1 cellular context compared by ENCODE assay signal in the genomic region with DNA sequence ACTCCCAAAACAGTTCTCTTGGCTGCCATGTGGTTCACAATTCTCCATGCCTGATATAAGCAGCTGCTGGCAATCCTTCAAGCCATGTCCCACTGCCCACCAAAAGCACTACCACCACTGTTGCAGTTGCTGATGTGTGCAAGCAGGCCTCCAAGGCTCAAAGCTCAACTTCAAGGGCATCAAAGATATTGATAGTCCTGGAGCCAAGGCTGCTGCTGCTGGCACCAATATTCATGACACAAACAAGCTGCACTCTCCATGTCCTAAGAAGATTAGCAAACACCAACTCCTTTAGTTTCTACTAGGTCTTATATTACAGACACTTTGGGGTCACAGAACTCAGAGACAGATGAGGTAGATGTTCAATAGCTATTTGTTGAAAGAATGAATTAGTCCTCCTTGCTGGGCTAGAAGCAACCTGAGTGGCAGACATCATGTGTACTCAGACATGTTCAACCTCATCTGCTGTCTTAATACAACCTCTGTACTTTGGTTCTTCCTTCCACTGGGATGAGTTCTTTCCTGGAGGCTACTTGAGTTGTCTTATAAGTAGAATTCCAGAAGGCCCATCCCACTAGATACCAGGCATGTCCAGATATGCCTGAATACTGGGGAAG.
A peak's percentile ranks its signal among the peaks of the same experiment; 100 is the strongest.
TF ChIP-seq lines count a peak whose summit lies in the region.

No MANE protein-coding gene starts in this region.

TF ChIP-seq in HepG2, 621 proteins besides CTCF, POLR2A, EP300 and RAD21 (continued from another document and continues in another):
- TF ChIP-seq, protein P1, sequence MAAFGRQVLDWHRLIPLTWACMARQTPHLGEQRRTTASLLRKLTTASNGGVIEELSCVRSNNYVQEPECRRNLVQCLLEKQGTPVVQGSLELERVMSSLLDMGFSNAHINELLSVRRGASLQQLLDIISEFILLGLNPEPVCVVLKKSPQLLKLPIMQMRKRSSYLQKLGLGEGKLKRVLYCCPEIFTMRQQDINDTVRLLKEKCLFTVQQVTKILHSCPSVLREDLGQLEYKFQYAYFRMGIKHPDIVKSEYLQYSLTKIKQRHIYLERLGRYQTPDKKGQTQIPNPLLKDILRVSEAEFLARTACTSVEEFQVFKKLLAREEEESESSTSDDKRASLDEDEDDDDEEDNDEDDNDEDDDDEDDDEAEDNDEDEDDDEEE (CRISPR knock-in tag; IDR thresholded peaks at IDR 0.05), result no peak
- TF ChIP-seq FOXK1 (CRISPR knock-in tag; IDR thresholded peaks at IDR 0.05; ENCODE audit: borderline replicate concordance, low read depth) (peak; percentile 73; the same call in 1 of the 2 replicates), HDAC2 (CRISPR knock-in tag; IDR thresholded peaks at IDR 0.05) (peak; percentile 95), MYC (CRISPR knock-in tag; IDR thresholded peaks at IDR 0.05; ENCODE audit: borderline replicate concordance) (no peak), ZSCAN9 (CRISPR knock-in tag; IDR thresholded peaks at IDR 0.05; ENCODE audit: borderline replicate concordance) (0 out of 2 replicates have a peak, but pooled peaks have one; percentile 33), CAMTA2 (CRISPR knock-in tag; IDR thresholded peaks at IDR 0.05; ENCODE audit: borderline replicate concordance) (no peak), ZNF674 (CRISPR knock-in tag; IDR thresholded peaks at IDR 0.05; ENCODE audit: low read depth) (no peak), ZNF724P (CRISPR knock-in tag; IDR thresholded peaks at IDR 0.05; ENCODE audit: borderline replicate concordance) (no peak), TBP (CRISPR knock-in tag; IDR thresholded peaks at IDR 0.05) (no peak), ZNF235 (CRISPR knock-in tag; IDR thresholded peaks at IDR 0.05; ENCODE audit: borderline replicate concordance) (no peak), RBM39 (IDR thresholded peaks at IDR 0.05; ENCODE audit: low read depth, low read length, poor library complexity, severe bottlenecking) (no peak), NFKBIZ (CRISPR knock-in tag; IDR thresholded peaks at IDR 0.05) (0 out of 2 replicates have a peak, but pooled peaks have one; percentile 72), TBL1XR1 (IDR thresholded peaks at IDR 0.05; ENCODE audit: borderline replicate concordance, low read length, partially characterized antibody) (peak; percentile 78), ZNF460 (CRISPR knock-in tag; IDR thresholded peaks at IDR 0.05; ENCODE audit: borderline replicate concordance) (no peak), ZFP82 (CRISPR knock-in tag; IDR thresholded peaks at IDR 0.05; ENCODE audit: borderline replicate concordance) (no peak), CEBPG (CRISPR knock-in tag; IDR thresholded peaks at IDR 0.05) (peak; percentile 75), KMT2B (CRISPR knock-in tag; IDR thresholded peaks at IDR 0.05) (peak; percentile 65), SMAD3 (CRISPR knock-in tag; IDR thresholded peaks at IDR 0.05) (peak; percentile 87), ISL2 (CRISPR knock-in tag; IDR thresholded peaks at IDR 0.05) (peak; percentile 81), NAIF1 (CRISPR knock-in tag; IDR thresholded peaks at IDR 0.05; ENCODE audit: borderline replicate concordance) (no peak), NCOR1 (IDR thresholded peaks at IDR 0.05; ENCODE audit: borderline replicate concordance, low read length) (peak; percentile 88; the same call in 1 of the 2 replicates), CEBPB (IDR thresholded peaks at IDR 0.05; ENCODE audit: borderline replicate concordance, low read depth, low read length) (peak; percentile 58; the same call in 1 of the 2 replicates), NR2F1 (CRISPR knock-in tag; IDR thresholded peaks at IDR 0.05) (0 out of 4 replicates have a peak, but pooled peaks of 1 of the 2 experiments have one; percentile 18), GATAD1 (CRISPR knock-in tag; IDR thresholded peaks at IDR 0.05) (peak; percentile 75), GFI1 (CRISPR knock-in tag; IDR thresholded peaks at IDR 0.05; ENCODE audit: borderline replicate concordance) (0 out of 2 replicates have a peak, but pooled peaks have one; percentile 27), BORCS8-MEF2B (CRISPR knock-in tag; IDR thresholded peaks at IDR 0.05) (peak; percentile 73; the same call in 1 of the 2 replicates)
- TF ChIP-seq, protein P2, sequence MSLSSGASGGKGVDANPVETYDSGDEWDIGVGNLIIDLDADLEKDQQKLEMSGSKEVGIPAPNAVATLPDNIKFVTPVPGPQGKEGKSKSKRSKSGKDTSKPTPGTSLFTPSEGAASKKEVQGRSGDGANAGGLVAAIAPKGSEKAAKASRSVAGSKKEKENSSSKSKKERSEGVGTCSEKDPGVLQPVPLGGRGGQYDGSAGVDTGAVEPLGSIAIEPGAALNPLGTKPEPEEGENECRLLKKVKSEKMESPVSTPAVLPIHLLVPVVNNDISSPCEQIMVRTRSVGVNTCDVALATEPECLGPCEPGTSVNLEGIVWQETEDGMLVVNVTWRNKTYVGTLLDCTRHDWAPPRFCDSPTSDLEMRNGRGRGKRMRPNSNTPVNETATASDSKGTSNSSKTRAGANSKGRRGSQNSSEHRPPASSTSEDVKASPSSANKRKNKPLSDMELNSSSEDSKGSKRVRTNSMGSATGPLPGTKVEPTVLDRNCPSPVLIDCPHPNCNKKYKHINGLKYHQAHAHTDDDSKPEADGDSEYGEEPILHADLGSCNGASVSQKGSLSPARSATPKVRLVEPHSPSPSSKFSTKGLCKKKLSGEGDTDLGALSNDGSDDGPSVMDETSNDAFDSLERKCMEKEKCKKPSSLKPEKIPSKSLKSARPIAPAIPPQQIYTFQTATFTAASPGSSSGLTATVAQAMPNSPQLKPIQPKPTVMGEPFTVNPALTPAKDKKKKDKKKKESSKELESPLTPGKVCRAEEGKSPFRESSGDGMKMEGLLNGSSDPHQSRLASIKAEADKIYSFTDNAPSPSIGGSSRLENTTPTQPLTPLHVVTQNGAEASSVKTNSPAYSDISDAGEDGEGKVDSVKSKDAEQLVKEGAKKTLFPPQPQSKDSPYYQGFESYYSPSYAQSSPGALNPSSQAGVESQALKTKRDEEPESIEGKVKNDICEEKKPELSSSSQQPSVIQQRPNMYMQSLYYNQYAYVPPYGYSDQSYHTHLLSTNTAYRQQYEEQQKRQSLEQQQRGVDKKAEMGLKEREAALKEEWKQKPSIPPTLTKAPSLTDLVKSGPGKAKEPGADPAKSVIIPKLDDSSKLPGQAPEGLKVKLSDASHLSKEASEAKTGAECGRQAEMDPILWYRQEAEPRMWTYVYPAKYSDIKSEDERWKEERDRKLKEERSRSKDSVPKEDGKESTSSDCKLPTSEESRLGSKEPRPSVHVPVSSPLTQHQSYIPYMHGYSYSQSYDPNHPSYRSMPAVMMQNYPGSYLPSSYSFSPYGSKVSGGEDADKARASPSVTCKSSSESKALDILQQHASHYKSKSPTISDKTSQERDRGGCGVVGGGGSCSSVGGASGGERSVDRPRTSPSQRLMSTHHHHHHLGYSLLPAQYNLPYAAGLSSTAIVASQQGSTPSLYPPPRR (CRISPR knock-in tag; IDR thresholded peaks at IDR 0.05; ENCODE audit: borderline replicate concordance), result peak; percentile 73; the same call in 1 of the 2 replicates
- TF ChIP-seq, protein P3, sequence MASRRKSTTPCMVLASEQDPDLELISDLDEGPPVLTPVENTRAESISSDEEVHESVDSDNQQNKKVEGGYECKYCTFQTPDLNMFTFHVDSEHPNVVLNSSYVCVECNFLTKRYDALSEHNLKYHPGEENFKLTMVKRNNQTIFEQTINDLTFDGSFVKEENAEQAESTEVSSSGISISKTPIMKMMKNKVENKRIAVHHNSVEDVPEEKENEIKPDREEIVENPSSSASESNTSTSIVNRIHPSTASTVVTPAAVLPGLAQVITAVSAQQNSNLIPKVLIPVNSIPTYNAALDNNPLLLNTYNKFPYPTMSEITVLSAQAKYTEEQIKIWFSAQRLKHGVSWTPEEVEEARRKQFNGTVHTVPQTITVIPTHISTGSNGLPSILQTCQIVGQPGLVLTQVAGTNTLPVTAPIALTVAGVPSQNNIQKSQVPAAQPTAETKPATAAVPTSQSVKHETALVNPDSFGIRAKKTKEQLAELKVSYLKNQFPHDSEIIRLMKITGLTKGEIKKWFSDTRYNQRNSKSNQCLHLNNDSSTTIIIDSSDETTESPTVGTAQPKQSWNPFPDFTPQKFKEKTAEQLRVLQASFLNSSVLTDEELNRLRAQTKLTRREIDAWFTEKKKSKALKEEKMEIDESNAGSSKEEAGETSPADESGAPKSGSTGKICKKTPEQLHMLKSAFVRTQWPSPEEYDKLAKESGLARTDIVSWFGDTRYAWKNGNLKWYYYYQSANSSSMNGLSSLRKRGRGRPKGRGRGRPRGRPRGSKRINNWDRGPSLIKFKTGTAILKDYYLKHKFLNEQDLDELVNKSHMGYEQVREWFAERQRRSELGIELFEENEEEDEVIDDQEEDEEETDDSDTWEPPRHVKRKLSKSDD (CRISPR knock-in tag; IDR thresholded peaks at IDR 0.05; ENCODE audit: low read depth), result no peak
- TF ChIP-seq, protein P4, sequence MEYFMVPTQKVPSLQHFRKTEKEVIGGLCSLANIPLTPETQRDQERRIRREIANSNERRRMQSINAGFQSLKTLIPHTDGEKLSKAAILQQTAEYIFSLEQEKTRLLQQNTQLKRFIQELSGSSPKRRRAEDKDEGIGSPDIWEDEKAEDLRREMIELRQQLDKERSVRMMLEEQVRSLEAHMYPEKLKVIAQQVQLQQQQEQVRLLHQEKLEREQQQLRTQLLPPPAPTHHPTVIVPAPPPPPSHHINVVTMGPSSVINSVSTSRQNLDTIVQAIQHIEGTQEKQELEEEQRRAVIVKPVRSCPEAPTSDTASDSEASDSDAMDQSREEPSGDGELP (IDR thresholded peaks at IDR 0.05; ENCODE audit: borderline replicate concordance, low read depth), result no peak
- TF ChIP-seq, protein P5, sequence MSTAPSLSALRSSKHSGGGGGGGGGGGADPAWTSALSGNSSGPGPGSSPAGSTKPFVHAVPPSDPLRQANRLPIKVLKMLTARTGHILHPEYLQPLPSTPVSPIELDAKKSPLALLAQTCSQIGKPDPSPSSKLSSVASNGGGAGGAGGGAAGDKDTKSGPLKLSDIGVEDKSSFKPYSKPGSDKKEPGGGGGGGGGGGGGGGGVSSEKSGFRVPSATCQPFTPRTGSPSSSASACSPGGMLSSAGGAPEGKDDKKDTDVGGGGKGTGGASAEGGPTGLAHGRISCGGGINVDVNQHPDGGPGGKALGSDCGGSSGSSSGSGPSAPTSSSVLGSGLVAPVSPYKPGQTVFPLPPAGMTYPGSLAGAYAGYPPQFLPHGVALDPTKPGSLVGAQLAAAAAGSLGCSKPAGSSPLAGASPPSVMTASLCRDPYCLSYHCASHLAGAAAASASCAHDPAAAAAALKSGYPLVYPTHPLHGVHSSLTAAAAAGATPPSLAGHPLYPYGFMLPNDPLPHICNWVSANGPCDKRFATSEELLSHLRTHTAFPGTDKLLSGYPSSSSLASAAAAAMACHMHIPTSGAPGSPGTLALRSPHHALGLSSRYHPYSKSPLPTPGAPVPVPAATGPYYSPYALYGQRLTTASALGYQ (CRISPR knock-in tag; IDR thresholded peaks at IDR 0.05), result peak; percentile 73
- TF ChIP-seq, protein P6, sequence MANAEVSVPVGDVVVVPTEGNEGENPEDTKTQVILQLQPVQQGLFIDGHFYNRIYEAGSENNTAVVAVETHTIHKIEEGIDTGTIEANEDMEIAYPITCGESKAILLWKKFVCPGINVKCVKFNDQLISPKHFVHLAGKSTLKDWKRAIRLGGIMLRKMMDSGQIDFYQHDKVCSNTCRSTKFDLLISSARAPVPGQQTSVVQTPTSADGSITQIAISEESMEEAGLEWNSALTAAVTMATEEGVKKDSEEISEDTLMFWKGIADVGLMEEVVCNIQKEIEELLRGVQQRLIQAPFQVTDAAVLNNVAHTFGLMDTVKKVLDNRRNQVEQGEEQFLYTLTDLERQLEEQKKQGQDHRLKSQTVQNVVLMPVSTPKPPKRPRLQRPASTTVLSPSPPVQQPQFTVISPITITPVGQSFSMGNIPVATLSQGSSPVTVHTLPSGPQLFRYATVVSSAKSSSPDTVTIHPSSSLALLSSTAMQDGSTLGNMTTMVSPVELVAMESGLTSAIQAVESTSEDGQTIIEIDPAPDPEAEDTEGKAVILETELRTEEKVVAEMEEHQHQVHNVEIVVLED (CRISPR knock-in tag; IDR thresholded peaks at IDR 0.05; ENCODE audit: borderline replicate concordance), result peak; percentile 21; the same call in 1 of the 2 replicates
- TF ChIP-seq, protein P7, sequence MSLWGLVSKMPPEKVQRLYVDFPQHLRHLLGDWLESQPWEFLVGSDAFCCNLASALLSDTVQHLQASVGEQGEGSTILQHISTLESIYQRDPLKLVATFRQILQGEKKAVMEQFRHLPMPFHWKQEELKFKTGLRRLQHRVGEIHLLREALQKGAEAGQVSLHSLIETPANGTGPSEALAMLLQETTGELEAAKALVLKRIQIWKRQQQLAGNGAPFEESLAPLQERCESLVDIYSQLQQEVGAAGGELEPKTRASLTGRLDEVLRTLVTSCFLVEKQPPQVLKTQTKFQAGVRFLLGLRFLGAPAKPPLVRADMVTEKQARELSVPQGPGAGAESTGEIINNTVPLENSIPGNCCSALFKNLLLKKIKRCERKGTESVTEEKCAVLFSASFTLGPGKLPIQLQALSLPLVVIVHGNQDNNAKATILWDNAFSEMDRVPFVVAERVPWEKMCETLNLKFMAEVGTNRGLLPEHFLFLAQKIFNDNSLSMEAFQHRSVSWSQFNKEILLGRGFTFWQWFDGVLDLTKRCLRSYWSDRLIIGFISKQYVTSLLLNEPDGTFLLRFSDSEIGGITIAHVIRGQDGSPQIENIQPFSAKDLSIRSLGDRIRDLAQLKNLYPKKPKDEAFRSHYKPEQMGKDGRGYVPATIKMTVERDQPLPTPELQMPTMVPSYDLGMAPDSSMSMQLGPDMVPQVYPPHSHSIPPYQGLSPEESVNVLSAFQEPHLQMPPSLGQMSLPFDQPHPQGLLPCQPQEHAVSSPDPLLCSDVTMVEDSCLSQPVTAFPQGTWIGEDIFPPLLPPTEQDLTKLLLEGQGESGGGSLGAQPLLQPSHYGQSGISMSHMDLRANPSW (CRISPR knock-in tag; IDR thresholded peaks at IDR 0.05; ENCODE audit: borderline replicate concordance), result peak; percentile 12; the same call in 1 of the 2 replicates
- TF ChIP-seq, protein P8, sequence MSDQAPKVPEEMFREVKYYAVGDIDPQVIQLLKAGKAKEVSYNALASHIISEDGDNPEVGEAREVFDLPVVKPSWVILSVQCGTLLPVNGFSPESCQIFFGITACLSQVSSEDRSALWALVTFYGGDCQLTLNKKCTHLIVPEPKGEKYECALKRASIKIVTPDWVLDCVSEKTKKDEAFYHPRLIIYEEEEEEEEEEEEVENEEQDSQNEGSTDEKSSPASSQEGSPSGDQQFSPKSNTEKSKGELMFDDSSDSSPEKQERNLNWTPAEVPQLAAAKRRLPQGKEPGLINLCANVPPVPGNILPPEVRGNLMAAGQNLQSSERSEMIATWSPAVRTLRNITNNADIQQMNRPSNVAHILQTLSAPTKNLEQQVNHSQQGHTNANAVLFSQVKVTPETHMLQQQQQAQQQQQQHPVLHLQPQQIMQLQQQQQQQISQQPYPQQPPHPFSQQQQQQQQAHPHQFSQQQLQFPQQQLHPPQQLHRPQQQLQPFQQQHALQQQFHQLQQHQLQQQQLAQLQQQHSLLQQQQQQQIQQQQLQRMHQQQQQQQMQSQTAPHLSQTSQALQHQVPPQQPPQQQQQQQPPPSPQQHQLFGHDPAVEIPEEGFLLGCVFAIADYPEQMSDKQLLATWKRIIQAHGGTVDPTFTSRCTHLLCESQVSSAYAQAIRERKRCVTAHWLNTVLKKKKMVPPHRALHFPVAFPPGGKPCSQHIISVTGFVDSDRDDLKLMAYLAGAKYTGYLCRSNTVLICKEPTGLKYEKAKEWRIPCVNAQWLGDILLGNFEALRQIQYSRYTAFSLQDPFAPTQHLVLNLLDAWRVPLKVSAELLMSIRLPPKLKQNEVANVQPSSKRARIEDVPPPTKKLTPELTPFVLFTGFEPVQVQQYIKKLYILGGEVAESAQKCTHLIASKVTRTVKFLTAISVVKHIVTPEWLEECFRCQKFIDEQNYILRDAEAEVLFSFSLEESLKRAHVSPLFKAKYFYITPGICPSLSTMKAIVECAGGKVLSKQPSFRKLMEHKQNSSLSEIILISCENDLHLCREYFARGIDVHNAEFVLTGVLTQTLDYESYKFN (CRISPR knock-in tag; conservative IDR thresholded peaks at IDR 0.05), result peak; percentile 94
